ENCODE assay signal across 8 cellular contexts in genomic region chr1:181251001-181251712, GRCh38.
DNase-seq lines count a peak whose midpoint lies in the region; ATAC-seq and TF ChIP-seq lines count a peak whose summit lies in the region.
"Had no signal": no experiment of that assay in that cellular context is flagged by ENCODE, and none has a peak within 500 bp of the region (broad histone marks: within the 10 kb centered on the region; RNA-seq: fewer than 3 reads in every experiment).

No MANE protein-coding gene starts in this region.

- H3K36me3 ChIP-seq in HCT116 (ENCODE audit: control insufficient read depth in 1 of 2, insufficient read depth in 2 of 2, low read length in 2 of 2) (no peaks in the 10 kb centered on the region), right lobe of liver (no peaks in the 10 kb centered on the region)

- no peaks in the 10 kb centered on the region for H3K79me2 ChIP-seq in HCT116 (ENCODE audit: insufficient read depth, low read length)

- H3K9me3 ChIP-seq in HCT116 (ENCODE audit: control insufficient read depth in 1 of 2, insufficient read depth in 1 of 2, low read depth in 1 of 2, low read length in 2 of 2) (peaks cover 0 to 11% of the 10 kb centered on the region in 2 experiments; a peak in 1 of 4 replicates), right lobe of liver (no peaks in the 10 kb centered on the region)

- BruUV-seq in HCT116 (replicated peaks; lab: Mats Ljungman, UMichigan): no TSS peak

- H3K27ac ChIP-seq in HCT116 (ENCODE audit: low read depth, low read length): no peak overlapping the region
- H3K27ac ChIP-seq in right lobe of liver: no peak overlapping the region

- 62% methylated on average over 5 of the region's 5 CpGs for WGBS in right lobe of liver (ENCODE audit: insufficient coverage, low coverage, low lambda C conversion rate, missing lambda C conversion rate)

- CTCF ChIA-PET in HCT116 (lab: Charles Lee): no interaction called here

- no peak overlapping the region for H2AFZ ChIP-seq in HCT116 (ENCODE audit: low read depth, low read length, poor library complexity, severe bottlenecking)

- TF ChIP-seq POLR2A in HCT116 (IDR thresholded peaks at IDR 0.05; ENCODE audit: borderline replicate concordance, extremely low read depth, insufficient read depth, insufficient read length): no peak
- no peak for TF ChIP-seq POLR2A in right lobe of liver (IDR thresholded peaks at IDR 0.05)

- no peaks in the 10 kb centered on the region for H4K20me1 ChIP-seq in HCT116 (ENCODE audit: insufficient read depth)

- intact Hi-C loops in HCT116 (cut with micrococcal nuclease) (no loop called here), right lobe of liver (cut with DNase I) (no loop called here)

- no peak overlapping the region for H3K4me3 ChIP-seq in HCT116 (replicated peaks in 1 of 2; ENCODE audit: low read depth in 1 of 2, low read length in 2 of 2)
- H3K4me3 ChIP-seq in right lobe of liver: no peak overlapping the region

- POLR2A ChIA-PET in HCT116 (lab: Charles Lee): no interaction called here

- H3K27me3 ChIP-seq in HCT116 (ENCODE audit: insufficient read depth, low read length) (no peaks in the 10 kb centered on the region), right lobe of liver (no peaks in the 10 kb centered on the region)

- peak; percentile 67 for DNase-seq in HCT116 (ENCODE audit: low read depth, low spot score)
- DNase-seq in NCI-H524 (lab: John Stamatoyannopoulos, UW): peak; percentile 68 to 90
- peak; percentile 71 to 88 for DNase-seq in dermis microvascular lymphatic vessel endothelial cell (ENCODE audit: low read depth in 2 of 2)
- DNase-seq in renal cortical epithelial cell (ENCODE audit: low read depth): peak; percentile 92
- no peak for DNase-seq in iPS-NIHi7 (ENCODE audit: extremely low spot score)
- DNase-seq in AML-193 (lab: John Stamatoyannopoulos, UW): no peak
- DNase-seq in right lobe of liver: no peak
- DNase-seq: NCI-H1436 had no signal

- no peak overlapping the region for H3K9ac ChIP-seq in HCT116 (ENCODE audit: low read length)

- RAD21 ChIA-PET in HCT116 (lab: Charles Lee; ENCODE audit: low non-redundant PET in 1 of 2, low total read pairs in 2 of 2, uncharacterized antibody in 2 of 2, unreplicated experiment in 2 of 2): no interaction called here

- TF ChIP-seq CTCF in HCT116 (IDR thresholded peaks at IDR 0.05 in 2 of 3, conservative IDR thresholded peaks at IDR 0.05 in 1 of 3; ENCODE audit: borderline replicate concordance in 1 of 3, insufficient read depth in 1 of 3, low read depth in 2 of 3, low read length in 2 of 3) (no peak), right lobe of liver (IDR thresholded peaks at IDR 0.05) (no peak)

- 0 out of 2 replicates have a peak, but pooled peaks have one; percentile 38 for ATAC-seq in HCT116
- ATAC-seq in right lobe of liver: no peak

- peaks cover 17 to 29% of the 10 kb centered on the region in 2 experiments for H3K4me1 ChIP-seq in HCT116 (ENCODE audit: control insufficient read depth in 1 of 2, insufficient read depth in 2 of 2, low read length in 2 of 2)
- H3K4me1 ChIP-seq in right lobe of liver: no peaks in the 10 kb centered on the region

- H3K4me2 ChIP-seq in HCT116 (ENCODE audit: low read length): peak overlapping the region; percentile 60

- TF ChIP-seq RAD21 in HCT116 (IDR thresholded peaks at IDR 0.05; ENCODE audit: low read depth): no peak

- no peaks in the 10 kb centered on the region for H3K9me2 ChIP-seq in HCT116 (ENCODE audit: insufficient read depth)

TF ChIP-seq in HCT116, 20 proteins besides CTCF, POLR2A, EP300 and RAD21:
- TF ChIP-seq POLR2AphosphoS5 (IDR thresholded peaks at IDR 0.05; ENCODE audit: low read depth, low read length) (peak; percentile 46; the same call in 1 of the 2 replicates), SIN3A (IDR thresholded peaks at IDR 0.05; ENCODE audit: low read depth) (no peak), ATF3 (IDR thresholded peaks at IDR 0.05) (no peak), MAX (IDR thresholded peaks at IDR 0.05) (no peak), SP1 (IDR thresholded peaks at IDR 0.05; ENCODE audit: low read depth) (peak; percentile 68), EGR1 (IDR thresholded peaks at IDR 0.05; ENCODE audit: low read depth) (no peak), SRF (IDR thresholded peaks at IDR 0.05; ENCODE audit: low read depth) (peak; percentile 74; the same call in 1 of the 2 replicates), CEBPB (IDR thresholded peaks at IDR 0.05; ENCODE audit: low read depth) (0 out of 2 replicates have a peak, but pooled peaks have one; percentile 21), CBX3 (IDR thresholded peaks at IDR 0.05; ENCODE audit: low read depth) (peak; percentile 70; the same call in 1 of the 2 replicates), FOSL1 (IDR thresholded peaks at IDR 0.05; ENCODE audit: low read depth) (peak; percentile 85), JUND (IDR thresholded peaks at IDR 0.05) (peak; percentile 84)
TF ChIP-seq in HCT116: peak in this region for 7.

Comparison
In these comparisons a context has a peak if more than half of its experiments do, and no peak if none do; other contexts are left out.
1. DNase-seq: peak in HCT116 (single experiment), NCI-H524 (2 of 2), dermis microvascular lymphatic vessel endothelial cell (2 of 2) and renal cortical epithelial cell (single experiment); none in iPS-NIHi7 (single experiment), AML-193 (0 of 2) and right lobe of liver (0 of 3).